ENCODE assay signal across 13 cellular contexts in genomic region chr6:128979061-128979460, GRCh38.
DNase-seq lines count a peak whose midpoint lies in the region; ATAC-seq and TF ChIP-seq lines count a peak whose summit lies in the region.
"Had no signal": no experiment of that assay in that cellular context is flagged by ENCODE, and none has a peak within 500 bp of the region (broad histone marks: within the 10 kb centered on the region; RNA-seq: fewer than 3 reads in every experiment).

No MANE protein-coding gene starts in this region.

- H3K9ac ChIP-seq in adipocyte (ENCODE audit: low read length): no peak overlapping the region
- H3K9ac ChIP-seq: BLaER1 had no signal

- DNase-seq in AG09319 (ENCODE audit: extremely low read depth, low read depth) (peak; percentile 29), adipocyte (ENCODE audit: low read depth) (peak; percentile 90), fibroblast of gingiva (ENCODE audit: low read depth) (peak; percentile 44), fibroblast of villous mesenchyme (ENCODE audit: low read depth) (peak; percentile 96), kidney tubule cell (ENCODE audit: low spot score) (no peak), ACHN (no peak)
- DNase-seq in activated CD8-positive, alpha-beta memory T cell treated with anti-CD3 and anti-CD28 coated beads for 24 hours: no peak
- DNase-seq: AML-193; Caco-2; CD8-positive, alpha-beta memory T cell had no signal

- H3K9me3 ChIP-seq in adipocyte (ENCODE audit: control insufficient read depth, low read length): no peaks in the 10 kb centered on the region
- H3K9me3 ChIP-seq: BLaER1, Caco-2 had no signal

- H3K27me3 ChIP-seq in adipocyte (replicated peaks; ENCODE audit: control insufficient read depth, insufficient read depth, low read length): no peaks in the 10 kb centered on the region
- H3K27me3 ChIP-seq: BLaER1 had no signal

- TF ChIP-seq CTCF in AG09319 (IDR thresholded peaks at IDR 0.05; ENCODE audit: low read depth, low read length): no peak
- TF ChIP-seq CTCF in fibroblast of villous mesenchyme (IDR thresholded peaks at IDR 0.05; ENCODE audit: insufficient read depth, low read depth, low read length): no peak

- ATAC-seq in HG03135 (IDR thresholded peaks at IDR 0.05; ENCODE audit: unreplicated experiment): no peak
- ATAC-seq: HepG2 had no signal

- H3K4me3 ChIP-seq in adipocyte (ENCODE audit: low read length) (no peak overlapping the region), fibroblast of villous mesenchyme (ENCODE audit: low read depth, low read length) (no peak overlapping the region)
- H3K4me3 ChIP-seq: BLaER1 had no signal

- H3K36me3 ChIP-seq in adipocyte (ENCODE audit: control insufficient read depth, insufficient read depth, low read length, severe bottlenecking): peaks cover 5% of the 10 kb centered on the region
- H3K36me3 ChIP-seq: BLaER1 had no signal

- H3K4me1 ChIP-seq in adipocyte (ENCODE audit: control insufficient read depth, insufficient read depth, low read length): peaks cover 4% of the 10 kb centered on the region
- H3K4me1 ChIP-seq: BLaER1, Caco-2 had no signal

- in situ Hi-C loops in ACHN (cut with HindIII; ENCODE audit: low pct_ligation_motif_present, low pct_unique_long_range_greater_than_20kb, low sequenced_read_pairs): no loop called here

Comparison
In these comparisons a context has a peak if more than half of its experiments do, and no peak if none do; other contexts are left out.
1. DNase-seq: peak in AG09319 (single experiment), adipocyte (single experiment), fibroblast of gingiva (single experiment) and fibroblast of villous mesenchyme (single experiment); none in activated CD8-positive, alpha-beta memory T cell treated with anti-CD3 and anti-CD28 coated beads for 24 hours (single experiment), kidney tubule cell (single experiment) and ACHN (single experiment).